Comparison of ENCODE assay signal across 9 cellular contexts in the genomic region with DNA sequence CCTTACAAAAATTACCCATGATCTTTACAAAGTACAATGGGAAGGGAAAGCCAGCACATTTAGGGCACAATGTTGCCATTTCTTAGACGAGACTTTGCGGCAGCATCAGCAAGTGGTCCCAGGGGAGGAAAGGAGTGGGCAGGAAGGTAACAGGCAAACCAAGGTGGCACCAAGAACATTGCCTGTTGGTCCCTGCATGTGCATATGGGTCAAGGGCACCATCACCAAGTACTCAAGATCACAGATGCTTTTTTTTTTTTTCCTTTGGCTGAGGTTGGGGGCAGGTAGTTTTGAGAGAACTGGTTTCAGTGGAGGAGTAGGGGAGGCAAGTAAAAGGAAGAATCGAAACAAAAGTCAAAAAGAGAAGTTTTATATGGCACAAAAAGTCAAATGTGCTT. TPM values are rescaled to one million over a fixed set of nuclear protein-coding genes. Genes with fewer than 3 reads are reported as not detected.
DNase-seq lines count a peak whose midpoint lies in the region; ATAC-seq and TF ChIP-seq lines count a peak whose summit lies in the region.
"Had no signal": no experiment of that assay in that cellular context is flagged by ENCODE, and none has a peak within 500 bp of the region (broad histone marks: within the 10 kb centered on the region; RNA-seq: fewer than 3 reads in every experiment).

No MANE protein-coding gene starts in this region.

- H3K4me3 ChIP-seq in CD8-positive, alpha-beta memory T cell (ENCODE audit: low read length) = peak overlapping the region; percentile 93
- H3K4me3 ChIP-seq in KMS-11 (IDR thresholded peaks at IDR 0.05; ENCODE audit: insufficient read depth, low read depth, low read length) = peak overlapping the region; percentile 97
- peak overlapping the region in 1 of 2 donors; percentile 53 for H3K4me3 ChIP-seq in left lung
- H3K4me3 ChIP-seq in GM23248 = no peak overlapping the region

- peak overlapping the region; percentile 93 to 99 (median 96) for H3K4me3 Mint-ChIP-seq in CD8-positive, alpha-beta memory T cell

- H3K36me3 Mint-ChIP-seq in CD8-positive, alpha-beta memory T cell = peaks cover 17 to 50% (median 34%) of the 10 kb centered on the region in 3 donors

- no peaks in the 10 kb centered on the region for H3K27me3 Mint-ChIP-seq in CD8-positive, alpha-beta memory T cell

- H3K36me3 ChIP-seq in CD8-positive, alpha-beta memory T cell (ENCODE audit: insufficient read depth, low read length) = peaks cover 17% of the 10 kb centered on the region
- H3K36me3 ChIP-seq in KMS-11 (ENCODE audit: insufficient read depth) (no peaks in the 10 kb centered on the region; the same call in 1 of the 2 replicates), left lung (no peaks in the 10 kb centered on the region), GM23248 (ENCODE audit: low read depth) (no peaks in the 10 kb centered on the region)

- POLR2A ChIA-PET in CD8-positive, alpha-beta memory T cell (lab: Charles Lee) = interaction anchor here (2.0 kb wide), 1 partner anchor 41 kb away, joined by 18 read pairs; no protein-coding TSS in a partner anchor

- H3K9me3 Mint-ChIP-seq in CD8-positive, alpha-beta memory T cell = no peaks in the 10 kb centered on the region

- no peaks in the 10 kb centered on the region for H3F3A ChIP-seq in GM23248 (ENCODE audit: insufficient read depth)

- H3K9ac ChIP-seq in KMS-11 = peak overlapping the region; percentile 93
- no peak overlapping the region for H3K9ac ChIP-seq in GM23248

- H3K27me3 ChIP-seq in CD8-positive, alpha-beta memory T cell (ENCODE audit: insufficient read depth, low read length, poor library complexity, severe bottlenecking) = no peaks in the 10 kb centered on the region
- no peaks in the 10 kb centered on the region for H3K27me3 ChIP-seq in KMS-11 (ENCODE audit: insufficient read depth, low read depth)
- no peaks in the 10 kb centered on the region for H3K27me3 ChIP-seq in left lung
- no peaks in the 10 kb centered on the region; the same call in none of the 2 replicates for H3K27me3 ChIP-seq in GM23248 (replicated peaks; ENCODE audit: insufficient read depth)

- H4K20me1 ChIP-seq in KMS-11 (ENCODE audit: insufficient read depth) (peaks cover 9% of the 10 kb centered on the region; the same call in 1 of the 2 replicates), GM23248 (ENCODE audit: insufficient read depth) (no peaks in the 10 kb centered on the region)

- peak overlapping the region; percentile 92 to 98 (median 94) for H3K27ac Mint-ChIP-seq in CD8-positive, alpha-beta memory T cell

- in situ Hi-C loops in GM23248 (cut with MboI) = no loop called here

- peak overlapping the region; percentile 63 for H2AFZ ChIP-seq in KMS-11 (ENCODE audit: low read depth)
- no peak overlapping the region for H2AFZ ChIP-seq in GM23248

- H3K79me2 ChIP-seq in KMS-11 (ENCODE audit: insufficient read depth, low read depth) = peaks cover 62% of the 10 kb centered on the region
- H3K79me2 ChIP-seq in GM23248 (ENCODE audit: insufficient read depth) = no peaks in the 10 kb centered on the region

- ATAC-seq in GM19351 (IDR thresholded peaks at IDR 0.05; ENCODE audit: unreplicated experiment) (peak; percentile 18), left lung (no peak)

- DNase-seq in CD8-positive, alpha-beta memory T cell = no peak
- DNase-seq in left lung (no peak), T-helper 9 cell (no peak), GM23248 (no peak), NCI-H2171 (lab: John Stamatoyannopoulos, UW) (no peak), NCI-H526 (lab: John Stamatoyannopoulos, UW) (no peak)

- H3K9me2 ChIP-seq in GM23248 (ENCODE audit: insufficient read depth) = no peaks in the 10 kb centered on the region

- intact Hi-C loops in left lung (cut with DNase I) = no loop called here

- H3K4me1 ChIP-seq in CD8-positive, alpha-beta memory T cell (ENCODE audit: insufficient read depth, low read length) = peaks cover 42% of the 10 kb centered on the region
- H3K4me1 ChIP-seq in KMS-11 (ENCODE audit: low read depth, poor library complexity, severe bottlenecking) (peaks cover 28% of the 10 kb centered on the region), left lung (peaks cover 0 to 22% of the 10 kb centered on the region in 2 donors), GM23248 (ENCODE audit: insufficient read depth) (no peaks in the 10 kb centered on the region)

- 0 out of 2 replicates have a peak, but pooled peaks have one; percentile 13 for TF ChIP-seq CTCF in KMS-11 (conservative IDR thresholded peaks at IDR 0.05; ENCODE audit: low read depth, low read length)
- TF ChIP-seq CTCF in left lung (IDR thresholded peaks at IDR 0.05) = no peak

- H3K27ac ChIP-seq in CD8-positive, alpha-beta memory T cell (ENCODE audit: low read depth, low read length) = peak overlapping the region; percentile 84
- H3K27ac ChIP-seq in KMS-11 (peak overlapping the region; percentile 89), left lung (peak overlapping the region; percentile 77 to 89), GM23248 (no peak overlapping the region)
- H3K27ac ChIP-seq: RWPE1 had no signal

- CTCF ChIA-PET in CD8-positive, alpha-beta memory T cell (lab: Charles Lee) = interaction anchor here (1.1 to 2.5 kb wide), 5 partner anchors 11 to 183 kb away, joined by 4 to 22 read pairs (median 13); no protein-coding TSS in a partner anchor

- 67 to 74% methylated on average over 3 of the region's 3 CpGs for WGBS in GM23248 (ENCODE audit: low coverage in 1 of 2, low lambda C conversion rate in 2 of 2, missing lambda C conversion rate in 2 of 2), 2 experiments

- no peaks in the 10 kb centered on the region for H3K9me3 ChIP-seq in CD8-positive, alpha-beta memory T cell (ENCODE audit: low read length)
- no peaks in the 10 kb centered on the region for H3K9me3 ChIP-seq in left lung
- no peaks in the 10 kb centered on the region for H3K9me3 ChIP-seq in GM23248 (ENCODE audit: low read depth)

- H3K4me2 ChIP-seq in KMS-11 = peak overlapping the region; percentile 89
- H3K4me2 ChIP-seq in GM23248 (ENCODE audit: unreplicated experiment) = no peak overlapping the region

- peaks cover 46 to 53% (median 51%) of the 10 kb centered on the region in 3 donors for H3K4me1 Mint-ChIP-seq in CD8-positive, alpha-beta memory T cell

RNA-seq across cellular contexts. Expression of gene CYTIP, which starts 0.8 kb away (rescaled TPM):
- 100 to 1,000 TPM; 195 to 202 TPM for total RNA-seq in CD8-positive, alpha-beta memory T cell
- 144 TPM for polyA plus RNA-seq in CD8-positive, alpha-beta memory T cell
- total RNA-seq in left lung = 10 to 100 TPM; 10.9 to 25.1 TPM
- not detected in 2 replicates for total RNA-seq in GM23248 (2014; rRNA removed; shearing (Covaris generic))
- polyA plus RNA-seq in GM23248 (2016; fragmentation: Nextera tagmentation; extraction: Ambion mirVana) = not detected in 2 replicates

Comparison
In these comparisons a context has a peak if more than half of its experiments do, and no peak if none do; other contexts are left out.
1. RNA of gene CYTIP, which starts 0.8 kb away (total RNA-seq): 195 to 202 TPM in CD8-positive, alpha-beta memory T cell and 10.9 to 25.1 TPM in left lung; not detected in GM23248; every median in the first group is over 10 times any median in the second.